ENCODE assay signal across 8 cellular contexts in the genomic region with DNA sequence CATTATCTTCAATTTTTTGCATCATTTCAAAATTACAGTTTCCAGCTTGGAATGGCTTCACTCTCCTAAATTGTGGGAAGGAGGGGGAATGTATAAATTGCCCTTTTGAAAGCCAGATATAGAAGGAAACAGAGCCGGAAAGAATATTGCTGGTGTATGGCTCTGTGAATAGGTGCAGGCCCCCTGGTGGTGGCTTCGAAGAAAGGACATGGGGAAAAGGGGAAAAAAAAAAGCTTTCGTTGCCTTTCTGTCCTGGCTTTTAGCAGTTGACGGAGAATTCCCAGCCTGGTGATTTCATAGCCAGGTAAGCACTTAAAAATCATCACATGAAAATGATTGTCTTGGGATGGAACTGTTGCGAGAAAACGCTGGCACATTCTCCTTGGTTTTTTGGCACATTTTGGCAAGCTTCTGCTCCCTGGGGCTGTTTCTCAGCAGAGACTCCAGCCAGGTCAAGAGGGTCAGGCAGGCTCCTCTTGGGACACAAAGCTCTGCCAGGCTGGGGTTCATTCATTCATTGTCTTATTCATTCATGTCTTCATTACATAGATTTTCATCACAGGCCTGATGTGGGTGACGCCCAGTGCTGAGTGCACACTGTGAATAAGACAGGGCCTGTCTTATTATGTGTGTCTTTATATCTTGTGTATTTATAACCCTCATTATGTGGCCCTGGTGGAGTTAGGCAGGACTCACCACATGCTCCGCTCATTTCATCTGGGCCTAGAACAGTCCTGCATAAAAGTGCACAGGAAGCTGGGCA.
DNase-seq lines count a peak whose midpoint lies in the region; ATAC-seq and TF ChIP-seq lines count a peak whose summit lies in the region.

No MANE protein-coding gene starts in this region.

- peaks cover 59% of the 10 kb centered on the region for H3K4me1 ChIP-seq in GM23248 (ENCODE audit: insufficient read depth)
- peaks cover 3 to 31% (median 8%) of the 10 kb centered on the region in 3 donors for H3K4me1 ChIP-seq in gastroesophageal sphincter
- peaks cover 2% of the 10 kb centered on the region for H3K4me1 ChIP-seq in ovary (ENCODE audit: insufficient read depth)
- peaks cover 0 to 4% of the 10 kb centered on the region in 2 donors for H3K4me1 ChIP-seq in uterus

- TF ChIP-seq EP300 in gastroesophageal sphincter (IDR thresholded peaks at IDR 0.05) (no peak), ovary (IDR thresholded peaks at IDR 0.05) (no peak)

- H3K36me3 ChIP-seq in BJ (ENCODE audit: control insufficient read depth, insufficient read depth, low read length) (no peaks in the 10 kb centered on the region), GM23248 (ENCODE audit: low read depth) (no peaks in the 10 kb centered on the region), gastroesophageal sphincter (peaks cover 0 to 22% of the 10 kb centered on the region in 2 donors), ovary (no peaks in the 10 kb centered on the region), uterus (no peaks in the 10 kb centered on the region)

- H3K79me2 ChIP-seq in GM23248 (ENCODE audit: insufficient read depth) = no peaks in the 10 kb centered on the region

- intact Hi-C loops in ovary (cut with DNase I) = loop anchor here in 1 of 4 donors (10.0 kb wide), 1 partner anchor 348 kb away; the partner anchor contains the start of gene TLN2
- intact Hi-C loops in uterus (cut with DNase I; ENCODE audit: low total_unique reads) = no loop called here

- peak overlapping the region; percentile 78 for H3K9ac ChIP-seq in GM23248

- H3K9me3 ChIP-seq in GM23248 (ENCODE audit: low read depth) = no peaks in the 10 kb centered on the region
- H3K9me3 ChIP-seq in gastroesophageal sphincter = no peaks in the 10 kb centered on the region
- H3K9me3 ChIP-seq in ovary = no peaks in the 10 kb centered on the region
- no peaks in the 10 kb centered on the region for H3K9me3 ChIP-seq in uterus

- WGBS in GM23248 (ENCODE audit: low coverage in 1 of 2, low lambda C conversion rate in 2 of 2, missing lambda C conversion rate in 2 of 2), 2 experiments = 2 to 8% methylated on average over 8 of the region's 8 CpGs
- WGBS in gastroesophageal sphincter (ENCODE audit: low coverage in 1 of 2), 2 donors = 10 to 15% methylated on average over 7 of the region's 8 CpGs
- 27 to 29% (median 28%) methylated on average over 8 of the region's 8 CpGs for WGBS in ovary, 3 donors

- no peaks in the 10 kb centered on the region for H4K20me1 ChIP-seq in GM23248 (ENCODE audit: insufficient read depth)

- peak overlapping the region; percentile 88 for H3K27ac ChIP-seq in GM23248
- peak overlapping the region; percentile 62 to 76 (median 70) for H3K27ac ChIP-seq in gastroesophageal sphincter
- peak overlapping the region; percentile 1 to 22 for H3K27ac ChIP-seq in ovary
- peak overlapping the region; percentile 86 to 87 for H3K27ac ChIP-seq in uterus

- TF ChIP-seq CTCF in BJ (IDR thresholded peaks at IDR 0.05; ENCODE audit: insufficient read depth, low read depth, low read length) (peak; percentile 83), gastroesophageal sphincter (IDR thresholded peaks at IDR 0.05) (peak; percentile 75 to 86 (median 78)), ovary (IDR thresholded peaks at IDR 0.05) (peak; percentile 55 to 77 (median 65)), uterus (IDR thresholded peaks at IDR 0.05) (peak; percentile 64 to 79 (median 72))

- peak overlapping the region; percentile 70 for H2AFZ ChIP-seq in GM23248

- peak overlapping the region; percentile 81 for H3K4me2 ChIP-seq in GM23248 (ENCODE audit: unreplicated experiment)

- CTCF ChIA-PET in BJ (lab: Yijun Ruan, JAX) = interaction anchor here (0.6 to 5.0 kb wide), 53 partner anchors 10 to 805 kb away, joined by 3 to 35 read pairs (median 4); partner anchors contain the start of gene TLN2

- H3F3A ChIP-seq in GM23248 (ENCODE audit: insufficient read depth) = peaks cover 54% of the 10 kb centered on the region

- DNase-seq in BJ (ENCODE audit: low read depth) (peak; percentile 84), GM23248 (peak; percentile 97), NCI-H460 (ENCODE audit: extremely low read depth, low read depth) (peak; percentile 61), ovary (peak; percentile 55 to 73 (median 66)), uterus (peak; percentile 76 to 82), NCI-H2029 treated with DMSO at 0.1 percent for 48 hours (lab: John Stamatoyannopoulos, UW) (no peak)
- peak; percentile 5 for DNase-seq in activated T-helper 9 cell treated with anti-CD3 and anti-CD28 coated beads, Interleukin-2, amount 50 U/mL, for 16 hours (ENCODE audit: low read depth)

- H3K27me3 ChIP-seq in BJ (ENCODE audit: control insufficient read depth, insufficient read depth, low read length) (no peaks in the 10 kb centered on the region), GM23248 (replicated peaks; ENCODE audit: insufficient read depth) (no peaks in the 10 kb centered on the region), gastroesophageal sphincter (no peaks in the 10 kb centered on the region), ovary (no peaks in the 10 kb centered on the region), uterus (no peaks in the 10 kb centered on the region)

- in situ Hi-C loops in GM23248 (cut with MboI) = no loop called here

- no peak for TF ChIP-seq POLR2A in gastroesophageal sphincter (IDR thresholded peaks at IDR 0.05)
- TF ChIP-seq POLR2A in ovary (IDR thresholded peaks at IDR 0.05) = no peak
- TF ChIP-seq POLR2A in uterus (IDR thresholded peaks at IDR 0.05) = no peak

- POLR2A ChIA-PET in BJ (lab: Charles Lee) = interaction anchor here (0.6 kb wide), 1 partner anchor 137 kb away, joined by 3 read pairs; no protein-coding TSS in a partner anchor

- peak; percentile 92 for ATAC-seq in gastroesophageal sphincter

- H3K4me3 ChIP-seq in BJ (ENCODE audit: low read depth, low read length) = no peak overlapping the region
- peak overlapping the region; percentile 54 for H3K4me3 ChIP-seq in GM23248
- no peak overlapping the region for H3K4me3 ChIP-seq in gastroesophageal sphincter
- H3K4me3 ChIP-seq in ovary = no peak overlapping the region
- no peak overlapping the region for H3K4me3 ChIP-seq in uterus

- H3K9me2 ChIP-seq in GM23248 (ENCODE audit: insufficient read depth) = no peaks in the 10 kb centered on the region

Comparison
In these comparisons a context has a peak if more than half of its experiments do, and no peak if none do; other contexts are left out.
1. H3K27ac ChIP-seq: peak in every context shown above with its lines; median percentile 88 in GM23248; 86 in uterus; 70 in gastroesophageal sphincter; 12 in ovary.